Comparison of ENCODE assay signal across 10 cellular contexts in the genomic region with DNA sequence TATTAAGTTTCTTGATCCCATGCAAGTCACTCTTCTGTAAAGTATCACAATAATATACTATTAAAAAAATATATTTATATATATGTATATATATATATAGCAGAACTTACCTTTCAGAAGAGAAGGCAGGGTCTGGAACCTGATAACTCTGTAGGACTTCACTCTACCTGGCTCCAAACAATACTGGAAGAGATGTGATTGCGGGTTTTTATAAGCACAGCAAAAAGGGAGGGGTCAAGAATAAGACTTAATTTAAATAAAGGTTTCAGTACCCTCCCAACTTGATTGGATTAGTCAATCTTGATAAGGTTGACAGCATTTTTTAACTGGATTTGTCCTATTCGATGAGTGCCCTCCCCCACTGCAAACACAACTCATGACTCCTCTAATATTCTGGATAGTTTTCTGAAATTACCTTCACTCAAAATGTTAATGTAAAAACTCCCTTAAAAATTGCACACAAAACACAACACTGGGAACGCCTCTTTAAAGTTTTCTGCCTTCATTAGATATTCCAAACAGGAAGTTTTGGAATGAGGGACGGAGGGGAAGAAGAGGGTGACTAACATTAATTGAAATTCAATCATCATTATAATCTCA. TPM values are rescaled to one million over a fixed set of nuclear protein-coding genes. Genes with fewer than 3 reads are reported as not detected.
A peak's percentile ranks its signal among the peaks of the same experiment; 100 is the strongest.
DNase-seq lines count a peak whose midpoint lies in the region; ATAC-seq and TF ChIP-seq lines count a peak whose summit lies in the region.
"Had no signal": no experiment of that assay in that cellular context is flagged by ENCODE, and none has a peak within 500 bp of the region (broad histone marks: within the 10 kb centered on the region; RNA-seq: fewer than 3 reads in every experiment).

No MANE protein-coding gene starts in this region.

- peak overlapping the region in 5 of 8 donors; percentile 30 to 83 (median 78) for H3K4me3 Mint-ChIP-seq in CD4-positive, alpha-beta memory T cell
- peak overlapping the region; percentile 67 for H3K4me3 Mint-ChIP-seq in neural crest cell
- H3K4me3 Mint-ChIP-seq in glutamatergic neuron (ENCODE audit: unreplicated experiment): no peak overlapping the region

- CTCF ChIA-PET in CD4-positive, alpha-beta memory T cell (lab: Charles Lee; ENCODE audit: partially characterized antibody): interaction anchor here (1.5 kb wide), 1 partner anchor 318 kb away, joined by 5 read pairs; no protein-coding TSS in a partner anchor

- peaks cover 38 to 69% (median 52%) of the 10 kb centered on the region in 4 donors for H3K4me1 Mint-ChIP-seq in CD4-positive, alpha-beta memory T cell
- H3K4me1 Mint-ChIP-seq in neural crest cell (peaks cover 29% of the 10 kb centered on the region), glutamatergic neuron (ENCODE audit: low read depth, unreplicated experiment) (peaks cover 13% of the 10 kb centered on the region)

- POLR2A ChIA-PET in CD4-positive, alpha-beta memory T cell (lab: Charles Lee; ENCODE audit: partially characterized antibody): interaction anchor here (0.6 to 9.6 kb wide), 9 partner anchors 12 to 318 kb away, joined by 3 to 198 read pairs (median 4); no protein-coding TSS in a partner anchor

- H3K36me3 Mint-ChIP-seq in CD4-positive, alpha-beta memory T cell: peaks cover 11 to 12% of the 10 kb centered on the region in 2 donors
- H3K36me3 Mint-ChIP-seq in neural crest cell (ENCODE audit: low read depth) (no peaks in the 10 kb centered on the region), glutamatergic neuron (ENCODE audit: unreplicated experiment) (no peaks in the 10 kb centered on the region)

- H3K9me3 ChIP-seq in CD4-positive, alpha-beta memory T cell (ENCODE audit: control insufficient read depth in 1 of 2, low read length in 2 of 2): no peaks in the 10 kb centered on the region

- peak overlapping the region; percentile 92 to 97 (median 93) for H3K27ac Mint-ChIP-seq in CD4-positive, alpha-beta memory T cell
- H3K27ac Mint-ChIP-seq in neural crest cell (ENCODE audit: unreplicated experiment) (no peak overlapping the region), glutamatergic neuron (ENCODE audit: unreplicated experiment) (no peak overlapping the region)

- intact Hi-C loops in CD4-positive, alpha-beta memory T cell (cut with micrococcal nuclease): no loop called here

- DNase-seq in CD4-positive, alpha-beta memory T cell: no peak
- peak; percentile 97 for DNase-seq in NCI-H82 (lab: John Stamatoyannopoulos, UW)
- peak; percentile 45 for DNase-seq in cerebellar cortex (ENCODE audit: low spot score)
- DNase-seq in neural crest cell (ENCODE audit: low read depth, low spot score): no peak
- DNase-seq in glutamatergic neuron: no peak
- DNase-seq in COR-L47 (lab: John Stamatoyannopoulos, UW): no peak
- no peak for DNase-seq in foreskin melanocyte

- H3K27ac ChIP-seq in CD4-positive, alpha-beta memory T cell (ENCODE audit: low read depth, low read length): peak overlapping the region; percentile 18

- no peaks in the 10 kb centered on the region for H3K27me3 ChIP-seq in CD4-positive, alpha-beta memory T cell (ENCODE audit: insufficient read depth, low read length)

- H3K4me3 ChIP-seq in CD4-positive, alpha-beta memory T cell (ENCODE audit: low read length in 2 of 2): no peak overlapping the region

- no peaks in the 10 kb centered on the region for H3K9me3 Mint-ChIP-seq in CD4-positive, alpha-beta memory T cell
- H3K9me3 Mint-ChIP-seq in neural crest cell: no peaks in the 10 kb centered on the region
- peaks cover 7% of the 10 kb centered on the region for H3K9me3 Mint-ChIP-seq in glutamatergic neuron (ENCODE audit: unreplicated experiment)

- H3K36me3 ChIP-seq in CD4-positive, alpha-beta memory T cell (ENCODE audit: insufficient read depth, low read length): no peaks in the 10 kb centered on the region

- H3K4me1 ChIP-seq in CD4-positive, alpha-beta memory T cell (ENCODE audit: insufficient read depth, low read length): peaks cover 40% of the 10 kb centered on the region

- no peak for TF ChIP-seq CTCF in neural crest cell (conservative IDR thresholded peaks at IDR 0.05)
- TF ChIP-seq CTCF in glutamatergic neuron (IDR thresholded peaks at IDR 0.05; ENCODE audit: partially characterized antibody, unreplicated experiment): no peak

- no peaks in the 10 kb centered on the region for H3K27me3 Mint-ChIP-seq in CD4-positive, alpha-beta memory T cell
- H3K27me3 Mint-ChIP-seq in neural crest cell (ENCODE audit: low read depth): no peaks in the 10 kb centered on the region
- H3K27me3 Mint-ChIP-seq in glutamatergic neuron (ENCODE audit: unreplicated experiment): peaks cover 8% of the 10 kb centered on the region

- ATAC-seq in GM21381 (IDR thresholded peaks at IDR 0.05; ENCODE audit: unreplicated experiment): no peak
- ATAC-seq: HCT116, SK-N-SH treated with all-trans-retinoic acid at 6 μM for 48 hours had no signal

RNA-seq across cellular contexts. Expression of gene ZNF217, which starts 4.0 kb away (rescaled TPM):
- total RNA-seq in CD4-positive, alpha-beta memory T cell: 100 to 1,000 TPM; 100 to 111 TPM
- 10 to 100 TPM; 11.6 to 28.6 TPM for polyA plus RNA-seq in CD4-positive, alpha-beta memory T cell
- total RNA-seq in neural crest cell (32.0 and 35.5 TPM in 2 replicates), glutamatergic neuron (ENCODE audit: unreplicated experiment) (64.7 TPM)

Comparison
In these comparisons a context has a peak if more than half of its experiments do, and no peak if none do; other contexts are left out.
1. DNase-seq: peak in NCI-H82 (single experiment) and cerebellar cortex (single experiment); none in CD4-positive, alpha-beta memory T cell (0 of 5), neural crest cell (single experiment), glutamatergic neuron (single experiment), COR-L47 (single experiment) and foreskin melanocyte (single experiment).
2. H3K27ac Mint-ChIP-seq: peak in CD4-positive, alpha-beta memory T cell (7 of 7); none in neural crest cell (single experiment) and glutamatergic neuron (single experiment).